In genomic region chr13:41193919-41194824, GRCh38 we compare ENCODE assay signal across 8 cellular contexts. TPM values are rescaled to one million over a fixed set of nuclear protein-coding genes. Genes with fewer than 3 reads are reported as not detected.
A peak's percentile ranks its signal among the peaks of the same experiment; 100 is the strongest.
DNase-seq lines count a peak whose midpoint lies in the region; ATAC-seq, FAIRE-seq and TF ChIP-seq lines count a peak whose summit lies in the region.

A gene with protein sequence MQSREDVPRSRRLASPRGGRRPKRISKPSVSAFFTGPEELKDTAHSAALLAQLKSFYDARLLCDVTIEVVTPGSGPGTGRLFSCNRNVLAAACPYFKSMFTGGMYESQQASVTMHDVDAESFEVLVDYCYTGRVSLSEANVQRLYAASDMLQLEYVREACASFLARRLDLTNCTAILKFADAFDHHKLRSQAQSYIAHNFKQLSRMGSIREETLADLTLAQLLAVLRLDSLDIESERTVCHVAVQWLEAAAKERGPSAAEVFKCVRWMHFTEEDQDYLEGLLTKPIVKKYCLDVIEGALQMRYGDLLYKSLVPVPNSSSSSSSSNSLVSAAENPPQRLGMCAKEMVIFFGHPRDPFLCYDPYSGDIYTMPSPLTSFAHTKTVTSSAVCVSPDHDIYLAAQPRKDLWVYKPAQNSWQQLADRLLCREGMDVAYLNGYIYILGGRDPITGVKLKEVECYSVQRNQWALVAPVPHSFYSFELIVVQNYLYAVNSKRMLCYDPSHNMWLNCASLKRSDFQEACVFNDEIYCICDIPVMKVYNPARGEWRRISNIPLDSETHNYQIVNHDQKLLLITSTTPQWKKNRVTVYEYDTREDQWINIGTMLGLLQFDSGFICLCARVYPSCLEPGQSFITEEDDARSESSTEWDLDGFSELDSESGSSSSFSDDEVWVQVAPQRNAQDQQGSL (minus strand): TSS chr13:41194569. CDS start chr13:41194257, 312 bp downstream.

- H3K27me3 Mint-ChIP-seq in WTC11 (ENCODE audit: low read depth): peaks cover 5% of the 10 kb centered on the region

- DNase-seq in AG09319 (ENCODE audit: extremely low read depth, low read depth) (peak; percentile 92), NCI-H345 (lab: John Stamatoyannopoulos, UW) (peak; percentile 90), WTC11 (ENCODE audit: low spot score) (peak; percentile 95), cardiac fibroblast (ENCODE audit: low read depth in 2 of 2) (peak; percentile 98), iPS-NIHi7 (ENCODE audit: extremely low spot score) (peak; percentile 94), small intestine (peak; percentile 93)

- peak within 1 kb of the TSS; percentile 95 for H3K27ac Mint-ChIP-seq in WTC11

- no peaks in the 10 kb centered on the region for H3K9me3 ChIP-seq in small intestine (ENCODE audit: control insufficient read depth, low read depth)

- H3K4me3 ChIP-seq in cardiac fibroblast (replicated peaks in 1 of 2; ENCODE audit: low read depth in 2 of 2, low read length in 2 of 2) (peak within 1 kb of the TSS; percentile 61 to 63), small intestine (ENCODE audit: low read depth in 1 of 2, low read length in 2 of 2) (peak within 1 kb of the TSS; percentile 64 to 80)

- WGBS in small intestine, 3 donors: 8 to 13% (median 11%) methylated on average over 60 to 66 of the region's 66 CpGs

- POLR2A ChIA-PET in WTC11 (lab: Charles Lee): no interaction called here

- ATAC-seq in GM19025 (IDR thresholded peaks at IDR 0.05; ENCODE audit: low read depth, unreplicated experiment): peak; percentile 99
- ATAC-seq in HG03280 (IDR thresholded peaks at IDR 0.05; ENCODE audit: unreplicated experiment): peak; percentile 96
- peak; percentile 97 for ATAC-seq in WTC11

- H3K27me3 ChIP-seq in small intestine (ENCODE audit: control insufficient read depth in 2 of 2, insufficient read depth in 2 of 2, low read length in 2 of 2): no peaks in the 10 kb centered on the region

- no peak for FAIRE-seq in small intestine (lab: Jason Lieb, UNC)

- TF ChIP-seq CTCF in AG09319 (IDR thresholded peaks at IDR 0.05; ENCODE audit: low read depth, low read length) (no peak), WTC11 (IDR thresholded peaks at IDR 0.05) (no peak), cardiac fibroblast (IDR thresholded peaks at IDR 0.05; ENCODE audit: low read depth, low read length) (no peak)

- peak within 1 kb of the TSS; percentile 77 to 95 for H3K27ac ChIP-seq in small intestine (ENCODE audit: low read depth in 1 of 2, low read length in 1 of 2)

- H3K4me1 ChIP-seq in small intestine (ENCODE audit: control insufficient read depth in 2 of 2, insufficient read depth in 1 of 2, low read depth in 1 of 2, low read length in 1 of 2): peaks cover 5 to 6% of the 10 kb centered on the region in 2 donors

- peaks cover 21% of the 10 kb centered on the region for H3K36me3 Mint-ChIP-seq in WTC11

- H3K36me3 ChIP-seq in small intestine (ENCODE audit: control insufficient read depth in 2 of 2, insufficient read depth in 2 of 2, low read length in 2 of 2): peaks cover 0 to 2% of the 10 kb centered on the region in 2 donors

- H3K4me1 Mint-ChIP-seq in WTC11: peaks cover 24% of the 10 kb centered on the region

- peak within 1 kb of the TSS; percentile 87 for H3K4me3 Mint-ChIP-seq in WTC11

- H3K9me3 Mint-ChIP-seq in WTC11: no peaks in the 10 kb centered on the region

- CTCF ChIA-PET in WTC11 (lab: Charles Lee): interaction anchor here (1.1 kb wide), 1 partner anchor 28 kb away, joined by 3 read pairs; no protein-coding TSS in a partner anchor

TF ChIP-seq in WTC11, 78 proteins besides CTCF, POLR2A, EP300 and RAD21 (continues in another document):
- TF ChIP-seq NFYB (CRISPR knock-in tag; conservative IDR thresholded peaks at IDR 0.05; ENCODE audit: low read depth): peak; percentile 20; the same call in 1 of the 2 replicates
- TF ChIP-seq, protein P1, sequence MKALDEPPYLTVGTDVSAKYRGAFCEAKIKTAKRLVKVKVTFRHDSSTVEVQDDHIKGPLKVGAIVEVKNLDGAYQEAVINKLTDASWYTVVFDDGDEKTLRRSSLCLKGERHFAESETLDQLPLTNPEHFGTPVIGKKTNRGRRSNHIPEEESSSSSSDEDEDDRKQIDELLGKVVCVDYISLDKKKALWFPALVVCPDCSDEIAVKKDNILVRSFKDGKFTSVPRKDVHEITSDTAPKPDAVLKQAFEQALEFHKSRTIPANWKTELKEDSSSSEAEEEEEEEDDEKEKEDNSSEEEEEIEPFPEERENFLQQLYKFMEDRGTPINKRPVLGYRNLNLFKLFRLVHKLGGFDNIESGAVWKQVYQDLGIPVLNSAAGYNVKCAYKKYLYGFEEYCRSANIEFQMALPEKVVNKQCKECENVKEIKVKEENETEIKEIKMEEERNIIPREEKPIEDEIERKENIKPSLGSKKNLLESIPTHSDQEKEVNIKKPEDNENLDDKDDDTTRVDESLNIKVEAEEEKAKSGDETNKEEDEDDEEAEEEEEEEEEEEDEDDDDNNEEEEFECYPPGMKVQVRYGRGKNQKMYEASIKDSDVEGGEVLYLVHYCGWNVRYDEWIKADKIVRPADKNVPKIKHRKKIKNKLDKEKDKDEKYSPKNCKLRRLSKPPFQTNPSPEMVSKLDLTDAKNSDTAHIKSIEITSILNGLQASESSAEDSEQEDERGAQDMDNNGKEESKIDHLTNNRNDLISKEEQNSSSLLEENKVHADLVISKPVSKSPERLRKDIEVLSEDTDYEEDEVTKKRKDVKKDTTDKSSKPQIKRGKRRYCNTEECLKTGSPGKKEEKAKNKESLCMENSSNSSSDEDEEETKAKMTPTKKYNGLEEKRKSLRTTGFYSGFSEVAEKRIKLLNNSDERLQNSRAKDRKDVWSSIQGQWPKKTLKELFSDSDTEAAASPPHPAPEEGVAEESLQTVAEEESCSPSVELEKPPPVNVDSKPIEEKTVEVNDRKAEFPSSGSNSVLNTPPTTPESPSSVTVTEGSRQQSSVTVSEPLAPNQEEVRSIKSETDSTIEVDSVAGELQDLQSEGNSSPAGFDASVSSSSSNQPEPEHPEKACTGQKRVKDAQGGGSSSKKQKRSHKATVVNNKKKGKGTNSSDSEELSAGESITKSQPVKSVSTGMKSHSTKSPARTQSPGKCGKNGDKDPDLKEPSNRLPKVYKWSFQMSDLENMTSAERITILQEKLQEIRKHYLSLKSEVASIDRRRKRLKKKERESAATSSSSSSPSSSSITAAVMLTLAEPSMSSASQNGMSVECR (CRISPR knock-in tag; IDR thresholded peaks at IDR 0.05; ENCODE audit: borderline replicate concordance): peak; percentile 77; the same call in 1 of the 2 replicates
- no peak for TF ChIP-seq ZNF423 (CRISPR knock-in tag; IDR thresholded peaks at IDR 0.05)
- TF ChIP-seq IRF2 (CRISPR knock-in tag; IDR thresholded peaks at IDR 0.05; ENCODE audit: borderline replicate concordance, low read depth): 0 out of 2 replicates have a peak, but pooled peaks have one; percentile 80
- TF ChIP-seq, protein P2, sequence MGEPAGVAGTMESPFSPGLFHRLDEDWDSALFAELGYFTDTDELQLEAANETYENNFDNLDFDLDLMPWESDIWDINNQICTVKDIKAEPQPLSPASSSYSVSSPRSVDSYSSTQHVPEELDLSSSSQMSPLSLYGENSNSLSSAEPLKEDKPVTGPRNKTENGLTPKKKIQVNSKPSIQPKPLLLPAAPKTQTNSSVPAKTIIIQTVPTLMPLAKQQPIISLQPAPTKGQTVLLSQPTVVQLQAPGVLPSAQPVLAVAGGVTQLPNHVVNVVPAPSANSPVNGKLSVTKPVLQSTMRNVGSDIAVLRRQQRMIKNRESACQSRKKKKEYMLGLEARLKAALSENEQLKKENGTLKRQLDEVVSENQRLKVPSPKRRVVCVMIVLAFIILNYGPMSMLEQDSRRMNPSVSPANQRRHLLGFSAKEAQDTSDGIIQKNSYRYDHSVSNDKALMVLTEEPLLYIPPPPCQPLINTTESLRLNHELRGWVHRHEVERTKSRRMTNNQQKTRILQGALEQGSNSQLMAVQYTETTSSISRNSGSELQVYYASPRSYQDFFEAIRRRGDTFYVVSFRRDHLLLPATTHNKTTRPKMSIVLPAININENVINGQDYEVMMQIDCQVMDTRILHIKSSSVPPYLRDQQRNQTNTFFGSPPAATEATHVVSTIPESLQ (CRISPR knock-in tag; IDR thresholded peaks at IDR 0.05): no peak
- peak; percentile 81; the same call in 1 of the 2 replicates for TF ChIP-seq E2F4 (CRISPR knock-in tag; IDR thresholded peaks at IDR 0.05; ENCODE audit: borderline replicate concordance, low read depth)
- TF ChIP-seq ZNF121 (CRISPR knock-in tag; IDR thresholded peaks at IDR 0.05): no peak
- TF ChIP-seq TCF7 (CRISPR knock-in tag; IDR thresholded peaks at IDR 0.05; ENCODE audit: low read depth): 0 out of 2 replicates have a peak, but pooled peaks have one; percentile 43
- peak; percentile 95 for TF ChIP-seq FOXP1 (CRISPR knock-in tag; IDR thresholded peaks at IDR 0.05; ENCODE audit: borderline replicate concordance)
- peak; percentile 55; the same call in 1 of the 2 replicates for TF ChIP-seq ESRRA (CRISPR knock-in tag; IDR thresholded peaks at IDR 0.05; ENCODE audit: borderline replicate concordance)
- TF ChIP-seq ZNF671 (CRISPR knock-in tag; IDR thresholded peaks at IDR 0.05): no peak
- peak; percentile 41 for TF ChIP-seq USF1 (CRISPR knock-in tag; IDR thresholded peaks at IDR 0.05)
- TF ChIP-seq SMAD3 (CRISPR knock-in tag; IDR thresholded peaks at IDR 0.05; ENCODE audit: borderline replicate concordance): 0 out of 2 replicates have a peak, but pooled peaks have one; percentile 32

RNA-seq across cellular contexts. Expression of the gene that starts here (rescaled TPM):
- total RNA-seq in WTC11 (2021): 15.7 to 18.9 TPM (median 18.6 TPM) in 3 replicates
- polyA plus RNA-seq in small intestine: 1 to 10 TPM; 1.1 to 3.4 (median 2.7) TPM

Comparison
In these comparisons a context has a peak if more than half of its experiments do, and no peak if none do; other contexts are left out.
1. Peak in every context shown above with its lines: DNase-seq, ATAC-seq, H3K4me3 ChIP-seq and H3K27ac ChIP-seq.